Comparison of ENCODE assay signal across 8 cellular contexts in genomic region chr5:172707285-172708182, GRCh38.
A peak's percentile ranks its signal among the peaks of the same experiment; 100 is the strongest.
DNase-seq lines count a peak whose midpoint lies in the region; ATAC-seq and TF ChIP-seq lines count a peak whose summit lies in the region.

No MANE protein-coding gene starts in this region.

- DNase-seq in SIG-M5 treated with dmso at 0.1 percent for 504 hours (lab: John Stamatoyannopoulos, UW; ENCODE audit: unreplicated experiment) (peak; percentile 17), SIG-M5 (lab: John Stamatoyannopoulos, UW) (no peak), NCI-H128 (lab: John Stamatoyannopoulos, UW; ENCODE audit: unreplicated experiment) (peak; percentile 6), adipocyte (ENCODE audit: low read depth) (peak; percentile 83), kidney epithelial cell (ENCODE audit: low read depth) (no peak), aorta (peak; percentile 49 to 80), NCI-H2196 treated with DMSO at 0.1 percent for 48 hours (lab: John Stamatoyannopoulos, UW; ENCODE audit: unreplicated experiment) (no peak), tibial nerve (ENCODE audit: low spot score in 2 of 2) (no peak)

- peaks cover 9% of the 10 kb centered on the region for H3K27me3 ChIP-seq in adipocyte (replicated peaks; ENCODE audit: control insufficient read depth, insufficient read depth, low read length)
- peaks cover 15% of the 10 kb centered on the region for H3K27me3 ChIP-seq in kidney epithelial cell (ENCODE audit: control insufficient read depth, insufficient read depth, low read length)
- H3K27me3 ChIP-seq in aorta (ENCODE audit: control insufficient read depth in 1 of 2, insufficient read depth in 2 of 2, low read length in 1 of 2): no peaks in the 10 kb centered on the region
- no peaks in the 10 kb centered on the region for H3K27me3 ChIP-seq in tibial nerve

- H3K36me3 ChIP-seq in adipocyte (ENCODE audit: control insufficient read depth, insufficient read depth, low read length, severe bottlenecking) (no peaks in the 10 kb centered on the region), kidney epithelial cell (ENCODE audit: control insufficient read depth, insufficient read depth, low read length) (no peaks in the 10 kb centered on the region), aorta (ENCODE audit: control insufficient read depth in 1 of 2, insufficient read depth in 2 of 2, low read length in 1 of 2) (no peaks in the 10 kb centered on the region), tibial nerve (no peaks in the 10 kb centered on the region)

- no peaks in the 10 kb centered on the region for H3K4me1 ChIP-seq in adipocyte (ENCODE audit: control insufficient read depth, insufficient read depth, low read length)
- no peaks in the 10 kb centered on the region for H3K4me1 ChIP-seq in aorta (ENCODE audit: control insufficient read depth in 1 of 2, insufficient read depth in 2 of 2, low read length in 2 of 2)
- no peaks in the 10 kb centered on the region for H3K4me1 ChIP-seq in tibial nerve

- 62 to 67% methylated on average over 18 of the region's 18 CpGs for WGBS in aorta, 2 donors
- WGBS in tibial nerve, 2 donors: 53 to 60% methylated on average over 16 to 18 of the region's 18 CpGs

- H3K9me3 ChIP-seq in adipocyte (ENCODE audit: control insufficient read depth, low read length): no peaks in the 10 kb centered on the region
- H3K9me3 ChIP-seq in aorta (ENCODE audit: control insufficient read depth, low read length): no peaks in the 10 kb centered on the region
- H3K9me3 ChIP-seq in tibial nerve: no peaks in the 10 kb centered on the region

- intact Hi-C loops in aorta (cut with DNase I): loop anchor here in 1 of 2 donors (10.0 kb wide), 1 partner anchor 577 kb away; no protein-coding TSS in a partner anchor

- no peak overlapping the region for H3K9ac ChIP-seq in adipocyte (ENCODE audit: low read length)

- H3K4me3 ChIP-seq in adipocyte (ENCODE audit: low read length) (no peak overlapping the region), kidney epithelial cell (ENCODE audit: low read depth, low read length) (no peak overlapping the region), aorta (ENCODE audit: low read length in 2 of 2) (no peak overlapping the region), tibial nerve (no peak overlapping the region)

- no peak for TF ChIP-seq POLR2A in tibial nerve (IDR thresholded peaks at IDR 0.05)

- ATAC-seq in aorta (ENCODE audit: low FRiP score): no peak

- no peak for TF ChIP-seq EP300 in tibial nerve (IDR thresholded peaks at IDR 0.05)

- H3K27ac ChIP-seq in aorta (ENCODE audit: low read depth in 1 of 2, low read length in 2 of 2) (no peak overlapping the region), tibial nerve (no peak overlapping the region)

- TF ChIP-seq CTCF in kidney epithelial cell (IDR thresholded peaks at IDR 0.05; ENCODE audit: insufficient read depth, low read length, poor library complexity, severe bottlenecking) (peak; percentile 79), tibial nerve (IDR thresholded peaks at IDR 0.05) (peak in 1 of 5 experiments; percentile 10)

Comparison
In these comparisons a context has a peak if more than half of its experiments do, and no peak if none do; other contexts are left out.
1. DNase-seq: peak in SIG-M5 treated with dmso at 0.1 percent for 504 hours (single experiment), NCI-H128 (single experiment), adipocyte (single experiment) and aorta (2 of 2); none in SIG-M5 (single experiment), kidney epithelial cell (single experiment), NCI-H2196 treated with DMSO at 0.1 percent for 48 hours (single experiment) and tibial nerve (0 of 2).